ENCODE assay signal across 9 cellular contexts in the genomic region with DNA sequence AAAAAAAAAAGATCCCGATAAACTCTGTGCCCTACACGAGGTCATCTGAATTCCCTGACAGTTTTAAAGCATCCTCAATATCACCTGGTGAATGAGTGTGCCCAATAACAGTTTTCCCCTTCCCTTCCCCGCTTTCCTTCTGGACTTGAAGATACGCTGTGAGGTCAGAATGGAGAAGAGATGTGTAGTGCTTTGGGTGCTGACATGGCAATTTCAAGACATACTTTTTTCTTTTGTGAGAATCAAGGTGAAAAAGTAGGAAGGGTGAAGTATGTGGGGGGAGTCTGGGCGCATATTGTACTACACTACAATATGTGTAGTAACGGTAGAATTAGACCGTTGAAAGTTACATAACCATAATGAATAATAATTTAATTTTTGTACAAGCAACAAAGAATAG.
"Had no signal": no experiment of that assay in that cellular context is flagged by ENCODE, and none has a peak within 500 bp of the region (broad histone marks: within the 10 kb centered on the region; RNA-seq: fewer than 3 reads in every experiment).

No MANE protein-coding gene starts in this region.

- H3K27me3 Mint-ChIP-seq: IgD-negative memory B cell had no signal

- H2AFZ ChIP-seq: GM23248 had no signal

- H3K4me3 ChIP-seq: GM23248, HAP-1 had no signal

- H3K4me1 Mint-ChIP-seq: IgD-negative memory B cell had no signal

- DNase-seq: GM23248, GOT3, H7, HFFc6, KG1 had no signal

- H3K9ac ChIP-seq: GM23248 had no signal

- H3K27ac Mint-ChIP-seq: HFFc6, IgD-negative memory B cell had no signal

- H3K27ac ChIP-seq: GM23248, HL-60 had no signal

- ATAC-seq: HCT116 had no signal

- H3K9me3 ChIP-seq: HAP-1 had no signal

- H3K4me3 Mint-ChIP-seq: HFFc6, IgD-negative memory B cell had no signal
